25 cellular contexts compared by ENCODE assay signal in genomic region chr3:58751235-58751634, GRCh38.
"Had no signal": no experiment of that assay in that cellular context is flagged by ENCODE, and none has a peak within 500 bp of the region (broad histone marks: within the 10 kb centered on the region; RNA-seq: fewer than 3 reads in every experiment).

No MANE protein-coding gene starts in this region.

- H3K4me1 ChIP-seq: pancreas, prostate gland, right lobe of liver, sigmoid colon, stomach, thyroid gland, tibial nerve, upper lobe of left lung, vagina had no signal

- ATAC-seq: natural killer cell treated with Interleukin-12 subunit alpha and Interleukin-12 subunit beta and Interleukin-15 and Interleukin-18, amount 100 ng/mL, for 72 hours; pancreas; right cardiac atrium; right lobe of liver; stimulated activated effector memory CD8-positive, alpha-beta T cell treated with anti-CD3 and anti-CD28 coated beads, Interleukin-12 subunit alpha, Interleukin-12 subunit beta, amount 100 ng/mL, for 72 hours had no signal

- H3K27me3 ChIP-seq: neutrophil, pancreas, right lobe of liver, sigmoid colon, stomach, thyroid gland, tibial nerve, upper lobe of left lung, vagina had no signal

- H3K4me3 ChIP-seq: pancreas, prostate gland, right lobe of liver, sigmoid colon, stomach, thoracic aorta, thyroid gland, tibial nerve, upper lobe of left lung, vagina had no signal

- H3K9me3 ChIP-seq: neutrophil, pancreas, prostate gland, right lobe of liver, sigmoid colon, stomach, thoracic aorta, thyroid gland, tibial nerve, upper lobe of left lung, vagina had no signal

- H3K36me3 ChIP-seq: neutrophil, pancreas, prostate gland, right lobe of liver, sigmoid colon, stomach, thoracic aorta, thyroid gland, tibial nerve, upper lobe of left lung, vagina had no signal

- H3K27ac ChIP-seq: neutrophil, pancreas, prostate gland, right lobe of liver, sigmoid colon, stomach, thoracic aorta, thyroid gland, tibial nerve, upper lobe of left lung, vagina had no signal

- DNase-seq: nephron progenitor cell; nucleus accumbens; pancreas; retina; right cardiac atrium; right lobe of liver; sigmoid colon; small intestine; stimulated activated CD4-positive, alpha-beta T cell treated with anti-CD3 and anti-CD28 coated beads, Interleukin-15, amount 100 ng/mL, for 24 hours; stimulated activated CD4-positive, alpha-beta T cell treated with anti-CD3 and anti-CD28 coated beads, Interleukin-2, amount 100 ng/mL, for 24 hours; stimulated activated CD4-positive, alpha-beta T cell treated with anti-CD3 and anti-CD28 coated beads, Interleukin-2, amount 100 ng/mL, for 48 hours; stimulated activated CD4-positive, alpha-beta T cell treated with anti-CD3 and anti-CD28 coated beads, Interleukin-4, amount 100 ng/mL, for 24 hours; stimulated activated naive B cell treated with anti-CD40 and anti-IgM and Interleukin-4, amounts not matched to agents 10 μg/mL and 1 μg/mL and 100 μg/mL, for 72 hours; stimulated activated naive CD4-positive, alpha-beta T cell treated with Interleukin-2 at 50 U/mL for 16 hours; stomach; thyroid gland; trophoblast cell; upper lobe of left lung had no signal
